1 cellular context compared by ENCODE assay signal in genomic region chr2:219637842-219638185, GRCh38.
TF ChIP-seq lines count a peak whose summit lies in the region.

No MANE protein-coding gene starts in this region.

TF ChIP-seq in H1, 55 proteins besides CTCF, POLR2A, EP300 and RAD21:
- TF ChIP-seq ATF3 (IDR thresholded peaks at IDR 0.05; ENCODE audit: insufficient read depth, low read depth, low read length): no peak
- TF ChIP-seq TAF7 (optimal IDR thresholded peaks at IDR 0.05; ENCODE audit: borderline replicate concordance, low read depth, low read length): no peak
- no peak for TF ChIP-seq JUND (IDR thresholded peaks at IDR 0.05; ENCODE audit: low read length)
- no peak for TF ChIP-seq SAP30 (IDR thresholded peaks at IDR 0.05; ENCODE audit: insufficient read depth, insufficient replicate concordance, low read length)
- no peak for TF ChIP-seq BCL11A (IDR thresholded peaks at IDR 0.05; ENCODE audit: low read depth in 2 of 2, low read length in 2 of 2)
- no peak for TF ChIP-seq RFX5 (IDR thresholded peaks at IDR 0.05; ENCODE audit: borderline replicate concordance, low read depth, low read length)
- TF ChIP-seq KDM5A (IDR thresholded peaks at IDR 0.05; ENCODE audit: low read length): no peak
- TF ChIP-seq POLR2AphosphoS5 (IDR thresholded peaks at IDR 0.05; ENCODE audit: low read depth, low read length): no peak
- no peak for TF ChIP-seq TCF12 (IDR thresholded peaks at IDR 0.05; ENCODE audit: low read depth, low read length)
- no peak for TF ChIP-seq HDAC6 (IDR thresholded peaks at IDR 0.05; ENCODE audit: low read depth, low read length)
- no peak for TF ChIP-seq KDM4A (IDR thresholded peaks at IDR 0.05; ENCODE audit: low read depth, low read length, severe bottlenecking)
- no peak for TF ChIP-seq HDAC2 (IDR thresholded peaks at IDR 0.05; ENCODE audit: borderline replicate concordance in 1 of 2, low read depth in 2 of 2, low read length in 2 of 2)
- no peak for TF ChIP-seq GTF2F1 (IDR thresholded peaks at IDR 0.05; ENCODE audit: borderline replicate concordance, low read depth, low read length)
- TF ChIP-seq NRF1 (IDR thresholded peaks at IDR 0.05; ENCODE audit: low read depth, low read length): no peak
